In genomic region chr17:55168970-55169687, GRCh38 we compare ENCODE assay signal across 11 cellular contexts.
DNase-seq lines count a peak whose midpoint lies in the region; ATAC-seq and TF ChIP-seq lines count a peak whose summit lies in the region.
"Had no signal": no experiment of that assay in that cellular context is flagged by ENCODE, and none has a peak within 500 bp of the region (broad histone marks: within the 10 kb centered on the region; RNA-seq: fewer than 3 reads in every experiment).

No MANE protein-coding gene starts in this region.

- no peaks in the 10 kb centered on the region for H3K36me3 ChIP-seq in hepatocyte (replicated peaks; ENCODE audit: insufficient read depth, low read depth)

- peak; percentile 85 for ATAC-seq in GM18861 (IDR thresholded peaks at IDR 0.05; ENCODE audit: unreplicated experiment)
- ATAC-seq in GM21390 (IDR thresholded peaks at IDR 0.05; ENCODE audit: unreplicated experiment): peak; percentile 86
- peak; percentile 78 for ATAC-seq in HG03064 (IDR thresholded peaks at IDR 0.05; ENCODE audit: low read depth, unreplicated experiment)
- ATAC-seq in activated B cell treated with CpG ODN at 0.5 μM for 24 hours (ENCODE audit: low read depth): peak; percentile 92
- ATAC-seq in sciatic nerve: no peak
- ATAC-seq: left ventricle myocardium superior had no signal

- no peaks in the 10 kb centered on the region for H3K27me3 ChIP-seq in hepatocyte

- no peaks in the 10 kb centered on the region for H3K27me3 Mint-ChIP-seq in activated B cell treated with CpG ODN at 0.5 μM for 24 hours

- no peaks in the 10 kb centered on the region for H3K36me3 Mint-ChIP-seq in activated B cell treated with CpG ODN at 0.5 μM for 24 hours (ENCODE audit: low read depth)

- no peak for DNase-seq in activated B cell treated with CpG ODN at 0.5 μM for 24 hours
- DNase-seq in hepatocyte (ENCODE audit: low spot score): no peak
- DNase-seq in stimulated activated CD4-positive, alpha-beta T cell treated with anti-CD3 and anti-CD28 coated beads, Interleukin-12 subunit alpha, Interleukin-12 subunit beta, amount 100 ng/mL, for 4 hours: no peak
- DNase-seq in sciatic nerve (ENCODE audit: low spot score): no peak
- DNase-seq: activated CD8-positive, alpha-beta memory T cell treated with anti-CD3 and anti-CD28 coated beads, Interleukin-2, amount 50 U/mL, for 48 hours; left ventricle myocardium superior; NCI-H446 had no signal

- H3K27ac Mint-ChIP-seq in activated B cell treated with CpG ODN at 0.5 μM for 24 hours: peak overlapping the region; percentile 51
- H3K27ac Mint-ChIP-seq: T-helper 1 cell treated with Interleukin-12 subunit alpha and Interleukin-12 subunit beta and Interleukin-4 antibody, amounts not matched to agents 30 μg/mL and 1 μg/mL, for 36 hours had no signal

- H3K4me1 ChIP-seq in hepatocyte (ENCODE audit: insufficient read depth): no peaks in the 10 kb centered on the region

- H2AFZ ChIP-seq in hepatocyte: no peak overlapping the region

- no peaks in the 10 kb centered on the region for H3K79me2 ChIP-seq in hepatocyte

- no peaks in the 10 kb centered on the region for H4K20me1 ChIP-seq in hepatocyte (ENCODE audit: insufficient read depth, poor library complexity, severe bottlenecking)

- H3K27ac ChIP-seq in hepatocyte: no peak overlapping the region

- H3K4me3 ChIP-seq in hepatocyte: no peak overlapping the region

- no peak overlapping the region for H3K4me2 ChIP-seq in hepatocyte

- no peak overlapping the region for H3K4me3 Mint-ChIP-seq in activated B cell treated with CpG ODN at 0.5 μM for 24 hours
- H3K4me3 Mint-ChIP-seq: T-helper 1 cell treated with Interleukin-12 subunit alpha and Interleukin-12 subunit beta and Interleukin-4 antibody, amounts not matched to agents 30 μg/mL and 1 μg/mL, for 36 hours had no signal

- H3K4me1 Mint-ChIP-seq in activated B cell treated with CpG ODN at 0.5 μM for 24 hours: peaks cover 24% of the 10 kb centered on the region

- TF ChIP-seq CTCF in activated B cell treated with CpG ODN at 0.5 μM for 24 hours (IDR thresholded peaks at IDR 0.05): no peak
- TF ChIP-seq CTCF in hepatocyte (IDR thresholded peaks at IDR 0.05; ENCODE audit: poor library complexity): no peak

- H3K9me2 ChIP-seq in hepatocyte (replicated peaks; ENCODE audit: insufficient read depth): no peaks in the 10 kb centered on the region

- H3K9me3 ChIP-seq in hepatocyte (ENCODE audit: low read depth): no peaks in the 10 kb centered on the region

- H3K9me3 Mint-ChIP-seq in activated B cell treated with CpG ODN at 0.5 μM for 24 hours: peaks cover 3% of the 10 kb centered on the region
- H3K9me3 Mint-ChIP-seq: T-helper 1 cell treated with Interleukin-12 subunit alpha and Interleukin-12 subunit beta and Interleukin-4 antibody, amounts not matched to agents 30 μg/mL and 1 μg/mL, for 36 hours had no signal

- 82% methylated on average over 5 of the region's 5 CpGs for WGBS in hepatocyte (ENCODE audit: low lambda C conversion rate, missing lambda C conversion rate)

- POLR2A ChIA-PET in activated B cell treated with CpG ODN at 0.5 μM for 24 hours (lab: Charles Lee): interaction anchor here (0.7 kb wide), 1 partner anchor 13 kb away, joined by 3 read pairs; no protein-coding TSS in a partner anchor

- intact Hi-C loops in activated B cell treated with CpG ODN at 0.5 μM for 24 hours (cut with micrococcal nuclease): loop anchor here (5.0 kb wide), 1 partner anchor 68 kb away; no protein-coding TSS in a partner anchor
- intact Hi-C loops in sciatic nerve (cut with DNase I): no loop called here

- CTCF ChIA-PET in activated B cell treated with CpG ODN at 0.5 μM for 24 hours (lab: Charles Lee): no interaction called here
